ENCODE assay signal across 8 cellular contexts in the genomic region with DNA sequence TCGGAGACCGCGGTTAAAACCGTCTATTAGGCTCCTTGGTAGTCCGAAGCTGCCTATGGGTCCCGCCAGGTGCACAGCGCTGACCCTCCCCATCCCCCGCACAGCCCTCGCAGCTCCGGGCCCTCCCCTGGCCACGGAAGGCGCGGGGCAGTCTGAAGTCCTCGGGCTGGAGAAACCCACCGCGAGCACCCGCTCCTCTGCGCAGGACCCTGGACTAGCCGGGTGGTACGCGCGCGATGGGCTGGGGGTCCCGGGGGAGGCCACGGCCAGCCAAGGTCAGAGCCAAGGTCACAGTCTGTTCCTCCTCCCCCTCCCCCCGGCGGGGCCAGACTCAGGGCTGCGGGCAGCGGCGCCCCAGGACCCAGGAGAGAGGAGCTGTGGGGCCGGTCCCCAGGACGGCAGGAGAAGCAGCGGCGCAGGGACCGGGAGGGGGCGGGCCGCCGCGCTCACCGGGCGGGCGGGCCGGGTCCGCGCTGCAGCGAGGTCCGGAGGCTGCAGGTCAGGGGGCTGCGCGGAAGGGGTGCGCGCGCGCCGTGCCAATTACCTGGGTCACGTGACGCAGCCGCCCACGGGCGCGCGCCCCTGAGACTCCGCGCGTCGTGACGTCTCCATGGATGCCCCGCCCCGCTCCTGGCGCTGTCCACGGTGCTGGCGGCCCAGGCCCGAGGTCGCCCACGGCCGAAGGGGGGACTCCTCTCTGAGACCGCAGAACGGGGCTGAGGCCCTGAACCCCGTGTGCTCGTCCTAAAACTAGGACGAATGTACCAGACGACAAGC. TPM values are rescaled to one million over a fixed set of nuclear protein-coding genes. Genes with fewer than 3 reads are reported as not detected.
DNase-seq lines count a peak whose midpoint lies in the region; ATAC-seq, FAIRE-seq and TF ChIP-seq lines count a peak whose summit lies in the region.

OGDHL (minus strand) TSS at position 535 of the 777 bp plus-strand sequence. CDS start 3,731 bp downstream, outside the sequence.

- no peak for FAIRE-seq in kidney (lab: Jason Lieb, UNC)

- H3K27ac ChIP-seq in KMS-11, result no peak within 1 kb of the TSS
- H3K27ac ChIP-seq in kidney (ENCODE audit: low read depth in 2 of 2, low read length in 2 of 2), result peak within 1 kb of the TSS; percentile 96 to 98

- intact Hi-C loops in kidney (cut with DNase I), result no loop called here

- H2AFZ ChIP-seq in KMS-11 (ENCODE audit: low read depth), result peak within 1 kb of the TSS; percentile 64

- peaks cover 29% of the 10 kb centered on the region for H3K27me3 Mint-ChIP-seq in T-helper 1 cell treated with Interleukin-12 subunit alpha and Interleukin-12 subunit beta and Interleukin-4 antibody, amounts not matched to agents 30 μg/mL and 1 μg/mL, for 36 hours (ENCODE audit: low read depth)

- DNase-seq in DMS153 treated with DMSO at 0.1 percent for 48 hours (lab: John Stamatoyannopoulos, UW; ENCODE audit: unreplicated experiment), result peak; percentile 39
- DNase-seq in cerebellar nuclear complex (lab: John Stamatoyannopoulos, UW), result peak; percentile 9 to 31
- DNase-seq in kidney, result peak; percentile 87
- peak in 3 of 4 experiments; percentile 34 to 46 (median 35) for DNase-seq in stimulated activated CD4-positive, alpha-beta T cell treated with anti-CD3 and anti-CD28 coated beads, Interleukin-1b, Interleukin-23, amount 100 ng/mL, for 24 hours (ENCODE audit: low read depth in 4 of 4, low spot score in 1 of 4)

- H3K9ac ChIP-seq in KMS-11, result peak within 1 kb of the TSS; percentile 41; the same call in 1 of the 2 replicates
- peak within 1 kb of the TSS; percentile 78 to 92 for H3K9ac ChIP-seq in kidney (ENCODE audit: low read length in 2 of 2)

- no peaks in the 10 kb centered on the region for H4K20me1 ChIP-seq in KMS-11 (ENCODE audit: insufficient read depth)

- peak within 1 kb of the TSS; percentile 51 for H3K4me3 Mint-ChIP-seq in T-helper 1 cell treated with Interleukin-12 subunit alpha and Interleukin-12 subunit beta and Interleukin-4 antibody, amounts not matched to agents 30 μg/mL and 1 μg/mL, for 36 hours

- H3K4me1 ChIP-seq in KMS-11 (ENCODE audit: low read depth, poor library complexity, severe bottlenecking) (no peaks in the 10 kb centered on the region), kidney (ENCODE audit: control insufficient read depth in 1 of 2, insufficient read depth in 1 of 2, low read depth in 1 of 2, low read length in 2 of 2) (peaks cover 23 to 25% of the 10 kb centered on the region in 2 donors)

- H3K4me2 ChIP-seq in KMS-11, result peak within 1 kb of the TSS; percentile 50; the same call in 1 of the 2 replicates

- TF ChIP-seq CTCF in KMS-11 (conservative IDR thresholded peaks at IDR 0.05; ENCODE audit: low read depth, low read length) (no peak), kidney (IDR thresholded peaks at IDR 0.05; ENCODE audit: borderline replicate concordance, extremely low read depth, insufficient read depth) (no peak)

- peaks cover 4% of the 10 kb centered on the region for H3K4me1 Mint-ChIP-seq in T-helper 1 cell treated with Interleukin-12 subunit alpha and Interleukin-12 subunit beta and Interleukin-4 antibody, amounts not matched to agents 30 μg/mL and 1 μg/mL, for 36 hours (ENCODE audit: low read depth)

- H3K27ac Mint-ChIP-seq in T-helper 1 cell treated with Interleukin-12 subunit alpha and Interleukin-12 subunit beta and Interleukin-4 antibody, amounts not matched to agents 30 μg/mL and 1 μg/mL, for 36 hours, result no peak within 1 kb of the TSS

- no peaks in the 10 kb centered on the region for H3K9me3 Mint-ChIP-seq in T-helper 1 cell treated with Interleukin-12 subunit alpha and Interleukin-12 subunit beta and Interleukin-4 antibody, amounts not matched to agents 30 μg/mL and 1 μg/mL, for 36 hours

- ATAC-seq in GM21367 (IDR thresholded peaks at IDR 0.05; ENCODE audit: unreplicated experiment) (peak; percentile 83), GM21447 (IDR thresholded peaks at IDR 0.05; ENCODE audit: unreplicated experiment) (no peak)

- H3K9me3 ChIP-seq in kidney (ENCODE audit: control insufficient read depth in 1 of 2, low read length in 2 of 2), result peaks cover 0 to 3% of the 10 kb centered on the region in 2 donors

- H3K36me3 ChIP-seq in KMS-11 (ENCODE audit: insufficient read depth) (no peaks in the 10 kb centered on the region), kidney (ENCODE audit: control insufficient read depth in 1 of 2, insufficient read depth in 2 of 2, low read length in 2 of 2) (peaks cover 3 to 8% of the 10 kb centered on the region in 2 donors)

- no peaks in the 10 kb centered on the region for H3K79me2 ChIP-seq in KMS-11 (ENCODE audit: insufficient read depth, low read depth)

- H3K4me3 ChIP-seq in KMS-11 (IDR thresholded peaks at IDR 0.05; ENCODE audit: insufficient read depth, low read depth, low read length) (no peak within 1 kb of the TSS), kidney (ENCODE audit: low read length in 2 of 2) (peak within 1 kb of the TSS; percentile 77 to 81)

- no peaks in the 10 kb centered on the region; the same call in 1 of the 2 replicates for H3K27me3 ChIP-seq in KMS-11 (ENCODE audit: insufficient read depth, low read depth)

- H3K36me3 Mint-ChIP-seq in T-helper 1 cell treated with Interleukin-12 subunit alpha and Interleukin-12 subunit beta and Interleukin-4 antibody, amounts not matched to agents 30 μg/mL and 1 μg/mL, for 36 hours (ENCODE audit: low read depth), result no peaks in the 10 kb centered on the region

RNA-seq across cellular contexts. Expression of gene OGDHL, which starts in this region (rescaled TPM):
- total RNA-seq in kidney, result 82.8 TPM
- 247 TPM for polyA plus RNA-seq in kidney (ENCODE audit: insufficient read depth, low read depth, low replicate concordance)

Comparison
In these comparisons a context has a peak if more than half of its experiments do, and no peak if none do; other contexts are left out.
1. DNase-seq: peak in every context shown above with its lines; median percentile 87 in kidney; 39 in DMS153 treated with DMSO at 0.1 percent for 48 hours; 35 in stimulated activated CD4-positive, alpha-beta T cell treated with anti-CD3 and anti-CD28 coated beads, Interleukin-1b, Interleukin-23, amount 100 ng/mL, for 24 hours; 20 in cerebellar nuclear complex.